In genomic region chr14:102917469-102918211, GRCh38 we compare ENCODE assay signal across 10 cellular contexts. TPM values are rescaled to one million over a fixed set of nuclear protein-coding genes. Genes with fewer than 3 reads are reported as not detected.
DNase-seq lines count a peak whose midpoint lies in the region; ATAC-seq and TF ChIP-seq lines count a peak whose summit lies in the region.
"Had no signal": no experiment of that assay in that cellular context is flagged by ENCODE, and none has a peak within 500 bp of the region (broad histone marks: within the 10 kb centered on the region; RNA-seq: fewer than 3 reads in every experiment).

No MANE protein-coding gene starts in this region.

- peak; percentile 90 for TF ChIP-seq RAD21 in HCT116 (IDR thresholded peaks at IDR 0.05; ENCODE audit: low read depth)

- H3K27ac ChIP-seq in CD4-positive, alpha-beta T cell (ENCODE audit: low read depth, low read length) = peak overlapping the region; percentile 7
- no peak overlapping the region for H3K27ac ChIP-seq in HCT116 (ENCODE audit: low read depth, low read length)
- H3K27ac ChIP-seq: skin epidermis had no signal

- H3K36me3 Mint-ChIP-seq in CD4-positive, alpha-beta T cell (ENCODE audit: low read depth) = no peaks in the 10 kb centered on the region
- H3K36me3 Mint-ChIP-seq: IgD-negative memory B cell had no signal

- DNase-seq in CD4-positive, alpha-beta T cell = peak; percentile 25 to 66 (median 40)
- peak; percentile 18 for DNase-seq in HCT116 (ENCODE audit: low read depth, low spot score)
- peak in 4 of 5 experiments; percentile 27 to 62 (median 38) for DNase-seq in T-helper 2 cell
- peak; percentile 68 for DNase-seq in astrocyte of the hippocampus (ENCODE audit: low read depth, low spot score)
- DNase-seq in iris pigment epithelial cell (ENCODE audit: low read depth) = peak; percentile 26
- DNase-seq in stimulated activated CD4-positive, alpha-beta T cell treated with anti-CD3 and anti-CD28 coated beads, TNF-alpha, amount 100 ng/mL, for 4 hours (ENCODE audit: low read depth in 3 of 3) = peak in 2 of 3 experiments; percentile 23 to 34

- no peaks in the 10 kb centered on the region for H3K9me3 Mint-ChIP-seq in CD4-positive, alpha-beta T cell
- H3K9me3 Mint-ChIP-seq: IgD-negative memory B cell had no signal

- H3K9ac ChIP-seq in HCT116 (ENCODE audit: low read length) = no peak overlapping the region

- RAD21 ChIA-PET in HCT116 (lab: Charles Lee; ENCODE audit: low non-redundant PET in 1 of 2, low total read pairs in 2 of 2, uncharacterized antibody in 2 of 2, unreplicated experiment in 2 of 2) = no interaction called here

- no peaks in the 10 kb centered on the region for H3K27me3 ChIP-seq in CD4-positive, alpha-beta T cell (ENCODE audit: control insufficient read depth, insufficient read depth, low read length)
- no peaks in the 10 kb centered on the region for H3K27me3 ChIP-seq in HCT116 (ENCODE audit: insufficient read depth, low read length)

- H3K27ac Mint-ChIP-seq in CD4-positive, alpha-beta T cell = no peak overlapping the region

- H3K9me2 ChIP-seq in HCT116 (ENCODE audit: insufficient read depth) = no peaks in the 10 kb centered on the region

- no peak overlapping the region for H3K4me3 Mint-ChIP-seq in CD4-positive, alpha-beta T cell

- H3K4me1 ChIP-seq in HCT116 (ENCODE audit: control insufficient read depth in 1 of 2, insufficient read depth in 2 of 2, low read length in 2 of 2) = no peaks in the 10 kb centered on the region

- H3K4me2 ChIP-seq in HCT116 (ENCODE audit: low read length) = no peak overlapping the region

- no peaks in the 10 kb centered on the region for H3K79me2 ChIP-seq in HCT116 (ENCODE audit: insufficient read depth, low read length)

- no peaks in the 10 kb centered on the region for H3K4me1 Mint-ChIP-seq in CD4-positive, alpha-beta T cell (ENCODE audit: low read depth)

- ATAC-seq in CD4-positive, alpha-beta T cell (ENCODE audit: poor library complexity) = peak; percentile 57
- ATAC-seq in HCT116 (peak; percentile 71), GM19467 (IDR thresholded peaks at IDR 0.05; ENCODE audit: unreplicated experiment) (no peak), HG03159 (IDR thresholded peaks at IDR 0.05; ENCODE audit: unreplicated experiment) (no peak)

- intact Hi-C loops in CD4-positive, alpha-beta T cell (cut with DNase I, micrococcal nuclease) = loop anchor here (1.0 to 2.0 kb wide), 2 partner anchors 143 to 223 kb away; no protein-coding TSS in a partner anchor
- intact Hi-C loops in HCT116 (cut with micrococcal nuclease) = loop anchor here (1.0 to 10.0 kb wide), 4 partner anchors 142 to 480 kb away; partner anchors contain the start of gene RCOR1

- no TSS peak for BruUV-seq in HCT116 (replicated peaks; lab: Mats Ljungman, UMichigan)

- POLR2A ChIA-PET in CD4-positive, alpha-beta T cell (lab: Charles Lee) = no interaction called here
- POLR2A ChIA-PET in HCT116 (lab: Charles Lee) = no interaction called here

- H3K9me3 ChIP-seq in CD4-positive, alpha-beta T cell (ENCODE audit: control insufficient read depth, low read length) = no peaks in the 10 kb centered on the region
- no peaks in the 10 kb centered on the region for H3K9me3 ChIP-seq in HCT116 (ENCODE audit: control insufficient read depth in 1 of 2, insufficient read depth in 1 of 2, low read depth in 1 of 2, low read length in 2 of 2)

- H3K4me3 ChIP-seq in HCT116 (replicated peaks in 1 of 2; ENCODE audit: low read depth in 1 of 2, low read length in 2 of 2) = no peak overlapping the region
- H3K4me3 ChIP-seq: skin epidermis had no signal

- H4K20me1 ChIP-seq in HCT116 (ENCODE audit: insufficient read depth) = no peaks in the 10 kb centered on the region

- no peak for TF ChIP-seq POLR2A in HCT116 (IDR thresholded peaks at IDR 0.05; ENCODE audit: borderline replicate concordance, extremely low read depth, insufficient read depth, insufficient read length)

- no peaks in the 10 kb centered on the region for H3K27me3 Mint-ChIP-seq in CD4-positive, alpha-beta T cell

- no peak overlapping the region for H2AFZ ChIP-seq in HCT116 (ENCODE audit: low read depth, low read length, poor library complexity, severe bottlenecking)

- H3K36me3 ChIP-seq in HCT116 (ENCODE audit: control insufficient read depth in 1 of 2, insufficient read depth in 2 of 2, low read length in 2 of 2) = no peaks in the 10 kb centered on the region

- CTCF ChIA-PET in CD4-positive, alpha-beta T cell (lab: Charles Lee) = interaction anchor here (2.0 kb wide), 1 partner anchor 223 kb away, joined by 12 read pairs; no protein-coding TSS in a partner anchor
- CTCF ChIA-PET in HCT116 (lab: Charles Lee) = interaction anchor here (2.2 kb wide), 1 partner anchor 223 kb away, joined by 15 read pairs; no protein-coding TSS in a partner anchor

- peak; percentile 44 for TF ChIP-seq CTCF in CD4-positive, alpha-beta T cell (IDR thresholded peaks at IDR 0.05)
- peak; percentile 75 to 79 (median 78) for TF ChIP-seq CTCF in HCT116 (IDR thresholded peaks at IDR 0.05 in 2 of 3, conservative IDR thresholded peaks at IDR 0.05 in 1 of 3; ENCODE audit: borderline replicate concordance in 1 of 3, insufficient read depth in 1 of 3, low read depth in 2 of 3, low read length in 2 of 3)

TF ChIP-seq in HCT116, 20 proteins besides CTCF, POLR2A, EP300 and RAD21:
- TF ChIP-seq SRF (IDR thresholded peaks at IDR 0.05; ENCODE audit: low read depth) = no peak
- TF ChIP-seq REST (IDR thresholded peaks at IDR 0.05; ENCODE audit: low read depth) = no peak
- TF ChIP-seq JUND (IDR thresholded peaks at IDR 0.05) = no peak
- TF ChIP-seq ELF1 (IDR thresholded peaks at IDR 0.05; ENCODE audit: borderline replicate concordance, low read depth) = no peak
- TF ChIP-seq ZNF274 (IDR thresholded peaks at IDR 0.05; ENCODE audit: low read depth, low read length) = no peak

RNA-seq across cellular contexts. Expression of gene AMN, which starts 4.8 kb away (rescaled TPM):
- total RNA-seq in CD4-positive, alpha-beta T cell = 1 to 10 TPM; 2.6 to 2.8 TPM
- total RNA-seq in HCT116 (2021; ENCODE audit: unreplicated experiment) = 5.7 TPM
- polyA plus RNA-seq in HCT116 (2012) = 2.6 and 3.2 TPM in 2 replicates

Comparison
In these comparisons a context has a peak if more than half of its experiments do, and no peak if none do; other contexts are left out.
1. ATAC-seq: peak in CD4-positive, alpha-beta T cell (single experiment) and HCT116 (single experiment); none in GM19467 (single experiment) and HG03159 (single experiment).
2. DNase-seq: peak in every context shown above with its lines; median percentile 68 in astrocyte of the hippocampus; 40 in CD4-positive, alpha-beta T cell; 38 in T-helper 2 cell; 28 in stimulated activated CD4-positive, alpha-beta T cell treated with anti-CD3 and anti-CD28 coated beads, TNF-alpha, amount 100 ng/mL, for 4 hours; 26 in iris pigment epithelial cell; 18 in HCT116.